In genomic region chr19:5631511-5632240, GRCh38 we compare ENCODE assay signal across 14 cellular contexts. TPM values are rescaled to one million over a fixed set of nuclear protein-coding genes. Genes with fewer than 3 reads are reported as not detected.
DNase-seq lines count a peak whose midpoint lies in the region; ATAC-seq, FAIRE-seq and TF ChIP-seq lines count a peak whose summit lies in the region.
"Had no signal": no experiment of that assay in that cellular context is flagged by ENCODE, and none has a peak within 500 bp of the region (broad histone marks: within the 10 kb centered on the region; RNA-seq: fewer than 3 reads in every experiment).

No MANE protein-coding gene starts in this region.

- H2AFZ ChIP-seq in HepG2 (ENCODE audit: low read length) (no peak overlapping the region), Karpas-422 (ENCODE audit: low read length) (no peak overlapping the region)

- H3K27ac Mint-ChIP-seq in HFFc6 = peak overlapping the region; percentile 62
- H3K27ac Mint-ChIP-seq in stimulated activated naive B cell treated with anti-CD40 and anti-IgM and Interleukin-4, amounts not matched to agents 10 μg/mL and 1 μg/mL and 100 μg/mL, for 72 hours = peak overlapping the region; percentile 15

- peaks cover 94% of the 10 kb centered on the region for H3K79me2 ChIP-seq in HepG2 (ENCODE audit: insufficient read depth, low read length)
- H3K79me2 ChIP-seq in Karpas-422 (ENCODE audit: low read length) = peaks cover 98% of the 10 kb centered on the region

- H3K4me3 Mint-ChIP-seq in HFFc6 = peak overlapping the region; percentile 19
- no peak overlapping the region for H3K4me3 Mint-ChIP-seq in stimulated activated naive B cell treated with anti-CD40 and anti-IgM and Interleukin-4, amounts not matched to agents 10 μg/mL and 1 μg/mL and 100 μg/mL, for 72 hours

- H3K4me1 ChIP-seq in body of pancreas (peaks cover 47% of the 10 kb centered on the region), HepG2 (ENCODE audit: insufficient read depth, low read length) (peaks cover 61% of the 10 kb centered on the region), Karpas-422 (ENCODE audit: low read length) (peaks cover 31% of the 10 kb centered on the region)

- FAIRE-seq in HepG2 (lab: Jason Lieb, UNC) = peak; percentile 12
- FAIRE-seq: islet of Langerhans had no signal

- peak overlapping the region in 1 of 4 donors; percentile 25 for H3K27ac ChIP-seq in body of pancreas
- no peak overlapping the region for H3K27ac ChIP-seq in HepG2 (ENCODE audit: extremely low read length, insufficient read depth, low read length)
- no peak overlapping the region for H3K27ac ChIP-seq in Karpas-422 (ENCODE audit: low read length)
- H3K27ac ChIP-seq: testis had no signal

- H3K4me2 ChIP-seq in HepG2 (ENCODE audit: low read depth, low read length) (no peak overlapping the region), Karpas-422 (ENCODE audit: low read depth, low read length, poor library complexity, severe bottlenecking) (no peak overlapping the region)

- H3K27me3 ChIP-seq in body of pancreas (no peaks in the 10 kb centered on the region), HepG2 (ENCODE audit: control insufficient read depth in 1 of 2, insufficient read depth in 2 of 2, low read length in 2 of 2) (no peaks in the 10 kb centered on the region), Karpas-422 (ENCODE audit: low read length) (no peaks in the 10 kb centered on the region)
- H3K27me3 ChIP-seq: testis had no signal

- no peak for DNase-seq in HFFc6
- no peak for DNase-seq in body of pancreas
- DNase-seq in HepG2 (ENCODE audit: low spot score) = no peak
- no peak for DNase-seq in stimulated activated naive B cell treated with anti-CD40 and anti-IgM and Interleukin-4, amounts not matched to agents 10 μg/mL and 1 μg/mL and 100 μg/mL, for 72 hours
- DNase-seq in Karpas-422 = no peak
- DNase-seq: activated CD4-positive, alpha-beta T cell treated with anti-CD3 and anti-CD28 coated beads, Interleukin-2, amount 50 U/mL, for 1 hour; amygdala; NCI-H1417; posterior cingulate gyrus; testis had no signal

- peak; percentile 30 for ATAC-seq in body of pancreas
- ATAC-seq in HepG2 = no peak
- no peak for ATAC-seq in stimulated activated naive B cell treated with anti-CD40 and anti-IgM and Interleukin-4, amounts not matched to agents 10 μg/mL and 1 μg/mL and 100 μg/mL, for 72 hours (replicated peaks)
- ATAC-seq in HG02938 (IDR thresholded peaks at IDR 0.05; ENCODE audit: unreplicated experiment) = no peak
- no peak for ATAC-seq in GM21576 (IDR thresholded peaks at IDR 0.05; ENCODE audit: unreplicated experiment)
- ATAC-seq: SK-N-SH treated with all-trans-retinoic acid at 6 μM for 48 hours had no signal

- H3K4me3 ChIP-seq in body of pancreas (no peak overlapping the region), HepG2 (replicated peaks in 1 of 3; ENCODE audit: insufficient read depth in 1 of 3, low read depth in 2 of 3, low read length in 3 of 3) (no peak overlapping the region), Karpas-422 (ENCODE audit: low read length) (no peak overlapping the region)
- H3K4me3 ChIP-seq: testis had no signal

- no TSS peak for BruUV-seq in HepG2 (replicated peaks; lab: Mats Ljungman, UMichigan)

- CTCF ChIA-PET in HepG2 (lab: Yijun Ruan, JAX; ENCODE audit: low intra/inter-chr PET ratio, low total read pairs) = no interaction called here

- TF ChIP-seq EP300 in HepG2 (IDR thresholded peaks at IDR 0.05; ENCODE audit: low read depth in 2 of 2, low read length in 2 of 2) = no peak
- TF ChIP-seq EP300 in HepG2 (CRISPR knock-in tag; IDR thresholded peaks at IDR 0.05; ENCODE audit: borderline replicate concordance) = no peak

- H3K4me1 Mint-ChIP-seq in HFFc6 (ENCODE audit: low read depth) = peaks cover 42% of the 10 kb centered on the region
- H3K4me1 Mint-ChIP-seq in stimulated activated naive B cell treated with anti-CD40 and anti-IgM and Interleukin-4, amounts not matched to agents 10 μg/mL and 1 μg/mL and 100 μg/mL, for 72 hours = peaks cover 33 to 61% of the 10 kb centered on the region in 2 donors

- H3K9ac ChIP-seq in HepG2 (ENCODE audit: insufficient read depth, low read depth, low read length) = no peak overlapping the region
- H3K9ac ChIP-seq in Karpas-422 (ENCODE audit: low read length) = no peak overlapping the region

- TF ChIP-seq RAD21 in HepG2 (CRISPR knock-in tag; IDR thresholded peaks at IDR 0.05) = no peak

- intact Hi-C loops in body of pancreas (cut with DNase I) = no loop called here
- intact Hi-C loops in HepG2 (cut with micrococcal nuclease; ENCODE audit: unreplicated experiment) = no loop called here

- POLR2A ChIA-PET in HepG2 (lab: Yijun Ruan, JAX) = interaction anchor here (0.8 kb wide), 1 partner anchor 9 kb away, joined by 3 read pairs; the partner anchor contains the start of genes SAFB and SAFB2

- no peaks in the 10 kb centered on the region for H3K9me3 Mint-ChIP-seq in HFFc6
- no peaks in the 10 kb centered on the region for H3K9me3 Mint-ChIP-seq in stimulated activated naive B cell treated with anti-CD40 and anti-IgM and Interleukin-4, amounts not matched to agents 10 μg/mL and 1 μg/mL and 100 μg/mL, for 72 hours

- no peak for TF ChIP-seq CTCF in HFFc6 (IDR thresholded peaks at IDR 0.05)
- TF ChIP-seq CTCF in body of pancreas (IDR thresholded peaks at IDR 0.05) = no peak
- no peak for TF ChIP-seq CTCF in HepG2 (CRISPR knock-in tag; IDR thresholded peaks at IDR 0.05)

- no peak for TF ChIP-seq POLR2A in body of pancreas (IDR thresholded peaks at IDR 0.05)
- no peak for TF ChIP-seq POLR2A in HepG2 (IDR thresholded peaks at IDR 0.05; ENCODE audit: insufficient read depth in 1 of 2, low read depth in 2 of 2, low read length in 2 of 2)

- in situ Hi-C loops in HepG2 (cut with HindIII; ENCODE audit: extremely low pct_ligation_motif_present, low pct_unique_long_range_greater_than_20kb) = no loop called here

- H3K36me3 Mint-ChIP-seq in HFFc6 (ENCODE audit: low read depth) = peaks cover 16% of the 10 kb centered on the region
- peaks cover 38 to 43% of the 10 kb centered on the region in 2 donors for H3K36me3 Mint-ChIP-seq in stimulated activated naive B cell treated with anti-CD40 and anti-IgM and Interleukin-4, amounts not matched to agents 10 μg/mL and 1 μg/mL and 100 μg/mL, for 72 hours

- H3K9me2 ChIP-seq in Karpas-422 (replicated peaks; ENCODE audit: insufficient read depth, low read length) = no peaks in the 10 kb centered on the region

- H3K9me3 ChIP-seq in body of pancreas (no peaks in the 10 kb centered on the region), HepG2 (ENCODE audit: low read length) (no peaks in the 10 kb centered on the region), Karpas-422 (ENCODE audit: low read length) (no peaks in the 10 kb centered on the region)
- H3K9me3 ChIP-seq: testis had no signal

- no peaks in the 10 kb centered on the region for H3K27me3 Mint-ChIP-seq in HFFc6 (ENCODE audit: insufficient read depth)
- no peaks in the 10 kb centered on the region for H3K27me3 Mint-ChIP-seq in stimulated activated naive B cell treated with anti-CD40 and anti-IgM and Interleukin-4, amounts not matched to agents 10 μg/mL and 1 μg/mL and 100 μg/mL, for 72 hours

- H3K36me3 ChIP-seq in body of pancreas (replicated peaks in 1 of 2; ENCODE audit: insufficient read depth in 1 of 2, low read depth in 2 of 2) (peaks cover 0 to 2% of the 10 kb centered on the region in 2 donors), HepG2 (replicated peaks in 1 of 2; ENCODE audit: control insufficient read depth in 1 of 2, insufficient read depth in 2 of 2, low read length in 2 of 2) (peaks cover 17 to 74% of the 10 kb centered on the region in 2 experiments), Karpas-422 (ENCODE audit: insufficient read depth, low read length) (peaks cover 67% of the 10 kb centered on the region)

- WGBS in body of pancreas, 2 donors = 76 to 77% methylated on average over 9 of the region's 9 CpGs
- 96% methylated on average over 9 of the region's 9 CpGs for WGBS in HepG2 (ENCODE audit: low lambda C conversion rate)

- H4K20me1 ChIP-seq in HepG2 (ENCODE audit: insufficient read depth, low read length) (peaks cover 70% of the 10 kb centered on the region), Karpas-422 (ENCODE audit: insufficient read depth, low read depth, low read length) (peaks cover 89% of the 10 kb centered on the region)

RNA-seq across cellular contexts. Expression of gene SAFB, which starts 8.8 kb away (rescaled TPM):
- 10 to 100 TPM; 41.7 to 53.6 (median 49.3) TPM for total RNA-seq in HFFc6 (2021; fragmentation: NEBNext Ultra II Directional; extraction: Animal tissue kit (Norgen Biotek cat#: 25700))
- total RNA-seq in body of pancreas (100 to 1,000 TPM in 1 of 2 donors, 10 to 100 TPM in 1; 49.8 to 244 TPM), HepG2 (2016; rRNA removed; fragmentation: Illumina TruSeq; extraction: Trizol) (28.4 and 43.4 TPM in 2 replicates)
- 14.7 and 17.5 TPM in 2 replicates for total RNA-seq in HepG2 (2016; cell fraction: cytosol; rRNA removed; fragmentation: Illumina TruSeq; extraction: Trizol; ENCODE audit: low read depth)
- 31.2 and 39.6 TPM in 2 replicates for total RNA-seq in HepG2 (2016; cell fraction: insoluble cytoplasmic fraction; rRNA removed; fragmentation: Illumina TruSeq; extraction: Trizol)
- total RNA-seq in HepG2 (2016; cell fraction: membrane; rRNA removed; fragmentation: Illumina TruSeq; extraction: Trizol) = 15.8 and 15.9 TPM in 2 replicates
- total RNA-seq in HepG2 (2016; cell fraction: nucleus; rRNA removed; fragmentation: Illumina TruSeq; extraction: Trizol) = 52.0 and 55.7 TPM in 2 replicates
- 21.0 and 27.2 TPM in 2 replicates for polyA plus RNA-seq in HepG2 (2011; rRNA removed)
- 25.0 and 48.1 TPM in 2 replicates for polyA plus RNA-seq in HepG2 (2011; cell fraction: cytosol; rRNA removed)
- polyA plus RNA-seq in HepG2 (2011; cell fraction: nucleus; rRNA removed) = 153 and 157 TPM in 2 replicates
- polyA plus RNA-seq in HepG2 (2012) = 55.4 and 72.9 TPM in 2 replicates
- polyA plus RNA-seq in HepG2 (2016; cell fraction: cytosol; fragmentation: Illumina TruSeq; extraction: Trizol; ENCODE audit: low read depth) = 3.6 and 3.8 TPM in 2 replicates
- polyA plus RNA-seq in HepG2 (2016; cell fraction: insoluble cytoplasmic fraction; fragmentation: Illumina TruSeq; extraction: Trizol; ENCODE audit: low read depth) = 67.5 and 86.2 TPM in 2 replicates
- 6.0 and 7.3 TPM in 2 replicates for polyA plus RNA-seq in HepG2 (2016; cell fraction: membrane; fragmentation: Illumina TruSeq; extraction: Trizol; ENCODE audit: low read depth)
- polyA plus RNA-seq in HepG2 (2016; cell fraction: nucleus; fragmentation: Illumina TruSeq; extraction: Trizol; ENCODE audit: insufficient read depth, low read depth) = 107 and 108 TPM in 2 replicates
- 19.3 and 26.4 TPM in 2 replicates for polyA minus RNA-seq in HepG2 (2011; rRNA and poly(A)+ RNA removed; ENCODE audit: low replicate concordance)
- 31.4 and 31.7 TPM in 2 replicates for polyA minus RNA-seq in HepG2 (2011; cell fraction: cytosol; rRNA and poly(A)+ RNA removed)
- polyA minus RNA-seq in HepG2 (2011; cell fraction: nucleus; rRNA and poly(A)+ RNA removed) = 66.7 and 69.6 TPM in 2 replicates
- 53.0 and 92.9 TPM in 2 replicates for total RNA-seq in Karpas-422 (2014; rRNA removed; shearing (Covaris generic); ENCODE audit: low replicate concordance)

RNA-seq across cellular contexts. Expression of gene SAFB2, which starts 9.1 kb away (rescaled TPM):
- total RNA-seq in HFFc6 (2021; fragmentation: NEBNext Ultra II Directional; extraction: Animal tissue kit (Norgen Biotek cat#: 25700)) = 10 to 100 TPM; 30.4 to 41.8 (median 37.3) TPM
- total RNA-seq in body of pancreas (100 to 1,000 TPM in 1 of 2 donors, 10 to 100 TPM in 1; 38.7 to 104 TPM), HepG2 (2016; rRNA removed; fragmentation: Illumina TruSeq; extraction: Trizol) (22.9 and 31.5 TPM in 2 replicates)
- 28.6 and 30.0 TPM in 2 replicates for total RNA-seq in HepG2 (2016; cell fraction: cytosol; rRNA removed; fragmentation: Illumina TruSeq; extraction: Trizol; ENCODE audit: low read depth)
- total RNA-seq in HepG2 (2016; cell fraction: insoluble cytoplasmic fraction; rRNA removed; fragmentation: Illumina TruSeq; extraction: Trizol) = 16.7 and 28.5 TPM in 2 replicates
- 18.7 and 21.5 TPM in 2 replicates for total RNA-seq in HepG2 (2016; cell fraction: membrane; rRNA removed; fragmentation: Illumina TruSeq; extraction: Trizol)
- 38.9 and 43.4 TPM in 2 replicates for total RNA-seq in HepG2 (2016; cell fraction: nucleus; rRNA removed; fragmentation: Illumina TruSeq; extraction: Trizol)
- 11.2 and 16.8 TPM in 2 replicates for polyA plus RNA-seq in HepG2 (2011; rRNA removed)
- 4.4 and 7.8 TPM in 2 replicates for polyA plus RNA-seq in HepG2 (2011; cell fraction: cytosol; rRNA removed)
- 123 and 130 TPM in 2 replicates for polyA plus RNA-seq in HepG2 (2011; cell fraction: nucleus; rRNA removed)
- polyA plus RNA-seq in HepG2 (2012) = 34.2 and 41.5 TPM in 2 replicates
- 7.4 and 9.0 TPM in 2 replicates for polyA plus RNA-seq in HepG2 (2016; cell fraction: cytosol; fragmentation: Illumina TruSeq; extraction: Trizol; ENCODE audit: low read depth)
- 37.3 and 38.4 TPM in 2 replicates for polyA plus RNA-seq in HepG2 (2016; cell fraction: insoluble cytoplasmic fraction; fragmentation: Illumina TruSeq; extraction: Trizol; ENCODE audit: low read depth)
- 8.7 and 10.4 TPM in 2 replicates for polyA plus RNA-seq in HepG2 (2016; cell fraction: membrane; fragmentation: Illumina TruSeq; extraction: Trizol; ENCODE audit: low read depth)
- 110 and 111 TPM in 2 replicates for polyA plus RNA-seq in HepG2 (2016; cell fraction: nucleus; fragmentation: Illumina TruSeq; extraction: Trizol; ENCODE audit: insufficient read depth, low read depth)
- 14.4 and 17.7 TPM in 2 replicates for polyA minus RNA-seq in HepG2 (2011; rRNA and poly(A)+ RNA removed; ENCODE audit: low replicate concordance)
- 7.1 and 9.7 TPM in 2 replicates for polyA minus RNA-seq in HepG2 (2011; cell fraction: cytosol; rRNA and poly(A)+ RNA removed)
- 82.5 and 91.5 TPM in 2 replicates for polyA minus RNA-seq in HepG2 (2011; cell fraction: nucleus; rRNA and poly(A)+ RNA removed)
- 40.3 and 52.7 TPM in 2 replicates for total RNA-seq in Karpas-422 (2014; rRNA removed; shearing (Covaris generic); ENCODE audit: low replicate concordance)

RNA-seq across cellular contexts. Expression of gene MICOS13, which starts 48.6 kb away (rescaled TPM):
- total RNA-seq in HFFc6 (2021; fragmentation: NEBNext Ultra II Directional; extraction: Animal tissue kit (Norgen Biotek cat#: 25700)) = 10 to 100 TPM; 77.9 to 91.6 (median 80.1) TPM
- 10 to 100 TPM; 14.5 to 14.8 TPM for total RNA-seq in body of pancreas
- total RNA-seq in HepG2 (2016; rRNA removed; fragmentation: Illumina TruSeq; extraction: Trizol) = 35.4 and 37.9 TPM in 2 replicates
- total RNA-seq in HepG2 (2016; cell fraction: cytosol; rRNA removed; fragmentation: Illumina TruSeq; extraction: Trizol; ENCODE audit: low read depth) = 20.7 and 21.7 TPM in 2 replicates
- 38.9 and 39.8 TPM in 2 replicates for total RNA-seq in HepG2 (2016; cell fraction: insoluble cytoplasmic fraction; rRNA removed; fragmentation: Illumina TruSeq; extraction: Trizol)
- total RNA-seq in HepG2 (2016; cell fraction: membrane; rRNA removed; fragmentation: Illumina TruSeq; extraction: Trizol) = 22.9 and 26.0 TPM in 2 replicates
- 18.4 and 19.8 TPM in 2 replicates for total RNA-seq in HepG2 (2016; cell fraction: nucleus; rRNA removed; fragmentation: Illumina TruSeq; extraction: Trizol)
- 28.8 and 40.0 TPM in 2 replicates for polyA plus RNA-seq in HepG2 (2011; rRNA removed)
- polyA plus RNA-seq in HepG2 (2011; cell fraction: cytosol; rRNA removed) = 16.8 and 30.9 TPM in 2 replicates
- 13.2 and 15.1 TPM in 2 replicates for polyA plus RNA-seq in HepG2 (2011; cell fraction: nucleus; rRNA removed)
- polyA plus RNA-seq in HepG2 (2012) = 13.1 and 19.3 TPM in 2 replicates
- 20.6 and 24.5 TPM in 2 replicates for polyA plus RNA-seq in HepG2 (2016; cell fraction: cytosol; fragmentation: Illumina TruSeq; extraction: Trizol; ENCODE audit: low read depth)
- polyA plus RNA-seq in HepG2 (2016; cell fraction: insoluble cytoplasmic fraction; fragmentation: Illumina TruSeq; extraction: Trizol; ENCODE audit: low read depth) = 37.7 and 43.8 TPM in 2 replicates
- 19.5 and 22.0 TPM in 2 replicates for polyA plus RNA-seq in HepG2 (2016; cell fraction: membrane; fragmentation: Illumina TruSeq; extraction: Trizol; ENCODE audit: low read depth)
- 32.1 and 41.0 TPM in 2 replicates for polyA plus RNA-seq in HepG2 (2016; cell fraction: nucleus; fragmentation: Illumina TruSeq; extraction: Trizol; ENCODE audit: insufficient read depth, low read depth)
- 14.6 and 22.6 TPM in 2 replicates for polyA minus RNA-seq in HepG2 (2011; rRNA and poly(A)+ RNA removed; ENCODE audit: low replicate concordance)
- polyA minus RNA-seq in HepG2 (2011; cell fraction: cytosol; rRNA and poly(A)+ RNA removed) = 6.3 and 9.1 TPM in 2 replicates
- polyA minus RNA-seq in HepG2 (2011; cell fraction: nucleus; rRNA and poly(A)+ RNA removed) = 6.0 and 7.5 TPM in 2 replicates
- 63.4 and 118 TPM in 2 replicates for total RNA-seq in Karpas-422 (2014; rRNA removed; shearing (Covaris generic); ENCODE audit: low replicate concordance)

RNA-seq across cellular contexts. Expression of gene HSD11B1L, which starts 49.2 kb away (rescaled TPM):
- 1 to 10 TPM; 3.5 to 9.1 (median 4.5) TPM for total RNA-seq in HFFc6 (2021; fragmentation: NEBNext Ultra II Directional; extraction: Animal tissue kit (Norgen Biotek cat#: 25700))
- total RNA-seq in body of pancreas (10 to 100 TPM; 11.9 to 21.8 TPM), HepG2 (2016; rRNA removed; fragmentation: Illumina TruSeq; extraction: Trizol) (2.8 TPM in 2 replicates)
- 2.6 and 3.3 TPM in 2 replicates for total RNA-seq in HepG2 (2016; cell fraction: cytosol; rRNA removed; fragmentation: Illumina TruSeq; extraction: Trizol; ENCODE audit: low read depth)
- 1.6 and 2.1 TPM in 2 replicates for total RNA-seq in HepG2 (2016; cell fraction: insoluble cytoplasmic fraction; rRNA removed; fragmentation: Illumina TruSeq; extraction: Trizol)
- total RNA-seq in HepG2 (2016; cell fraction: membrane; rRNA removed; fragmentation: Illumina TruSeq; extraction: Trizol) = 3.9 and 5.5 TPM in 2 replicates
- 0.81 and 0.94 TPM in 2 replicates for total RNA-seq in HepG2 (2016; cell fraction: nucleus; rRNA removed; fragmentation: Illumina TruSeq; extraction: Trizol)
- polyA plus RNA-seq in HepG2 (2011; rRNA removed) = 3.9 and 4.6 TPM in 2 replicates
- polyA plus RNA-seq in HepG2 (2011; cell fraction: cytosol; rRNA removed) = 4.2 and 6.2 TPM in 2 replicates
- polyA plus RNA-seq in HepG2 (2011; cell fraction: nucleus; rRNA removed) = 6.3 and 7.3 TPM in 2 replicates
- polyA plus RNA-seq in HepG2 (2012) = 1.9 and 3.0 TPM in 2 replicates
- 3.6 and 4.2 TPM in 2 replicates for polyA plus RNA-seq in HepG2 (2016; cell fraction: cytosol; fragmentation: Illumina TruSeq; extraction: Trizol; ENCODE audit: low read depth)
- polyA plus RNA-seq in HepG2 (2016; cell fraction: insoluble cytoplasmic fraction; fragmentation: Illumina TruSeq; extraction: Trizol; ENCODE audit: low read depth) = 2.5 and 3.3 TPM in 2 replicates
- 3.3 and 3.5 TPM in 2 replicates for polyA plus RNA-seq in HepG2 (2016; cell fraction: membrane; fragmentation: Illumina TruSeq; extraction: Trizol; ENCODE audit: low read depth)
- polyA plus RNA-seq in HepG2 (2016; cell fraction: nucleus; fragmentation: Illumina TruSeq; extraction: Trizol; ENCODE audit: insufficient read depth, low read depth) = 3.3 and 3.4 TPM in 2 replicates
- polyA minus RNA-seq in HepG2 (2011; rRNA and poly(A)+ RNA removed; ENCODE audit: low replicate concordance) = 0.21 and 1.8 TPM in 2 replicates
- polyA minus RNA-seq in HepG2 (2011; cell fraction: cytosol; rRNA and poly(A)+ RNA removed) = 1.1 and 3.1 TPM in 2 replicates
- polyA minus RNA-seq in HepG2 (2011; cell fraction: nucleus; rRNA and poly(A)+ RNA removed) = 0.52 and 1.1 TPM in 2 replicates
- total RNA-seq in Karpas-422 (2014; rRNA removed; shearing (Covaris generic); ENCODE audit: low replicate concordance) = 6.9 and 9.0 TPM in 2 replicates

RNA-seq across cellular contexts. Expression of gene RPL36, which starts 58.4 kb away (rescaled TPM):
- total RNA-seq in HFFc6 (2021; fragmentation: NEBNext Ultra II Directional; extraction: Animal tissue kit (Norgen Biotek cat#: 25700)) = 100 to 1,000 TPM; 712 to 903 (median 850) TPM
- total RNA-seq in body of pancreas = 100 to 1,000 TPM; 280 to 342 TPM
- total RNA-seq in HepG2 (2016; rRNA removed; fragmentation: Illumina TruSeq; extraction: Trizol) = 706 and 763 TPM in 2 replicates
- total RNA-seq in HepG2 (2016; cell fraction: cytosol; rRNA removed; fragmentation: Illumina TruSeq; extraction: Trizol; ENCODE audit: low read depth) = 1,266 and 1,322 TPM in 2 replicates
- total RNA-seq in HepG2 (2016; cell fraction: insoluble cytoplasmic fraction; rRNA removed; fragmentation: Illumina TruSeq; extraction: Trizol) = 739 and 797 TPM in 2 replicates
- total RNA-seq in HepG2 (2016; cell fraction: membrane; rRNA removed; fragmentation: Illumina TruSeq; extraction: Trizol) = 1,622 and 1,758 TPM in 2 replicates
- total RNA-seq in HepG2 (2016; cell fraction: nucleus; rRNA removed; fragmentation: Illumina TruSeq; extraction: Trizol) = 259 and 275 TPM in 2 replicates
- 740 and 962 TPM in 2 replicates for polyA plus RNA-seq in HepG2 (2011; rRNA removed)
- polyA plus RNA-seq in HepG2 (2011; cell fraction: cytosol; rRNA removed) = 548 and 718 TPM in 2 replicates
- polyA plus RNA-seq in HepG2 (2011; cell fraction: nucleus; rRNA removed) = 184 and 190 TPM in 2 replicates
- polyA plus RNA-seq in HepG2 (2012) = 1,022 and 1,044 TPM in 2 replicates
- 1,678 and 1,761 TPM in 2 replicates for polyA plus RNA-seq in HepG2 (2016; cell fraction: cytosol; fragmentation: Illumina TruSeq; extraction: Trizol; ENCODE audit: low read depth)
- polyA plus RNA-seq in HepG2 (2016; cell fraction: insoluble cytoplasmic fraction; fragmentation: Illumina TruSeq; extraction: Trizol; ENCODE audit: low read depth) = 756 and 780 TPM in 2 replicates
- polyA plus RNA-seq in HepG2 (2016; cell fraction: membrane; fragmentation: Illumina TruSeq; extraction: Trizol; ENCODE audit: low read depth) = 1,750 and 1,946 TPM in 2 replicates
- polyA plus RNA-seq in HepG2 (2016; cell fraction: nucleus; fragmentation: Illumina TruSeq; extraction: Trizol; ENCODE audit: insufficient read depth, low read depth) = 539 and 605 TPM in 2 replicates
- polyA minus RNA-seq in HepG2 (2011; rRNA and poly(A)+ RNA removed; ENCODE audit: low replicate concordance) = 163 and 316 TPM in 2 replicates
- 334 and 359 TPM in 2 replicates for polyA minus RNA-seq in HepG2 (2011; cell fraction: cytosol; rRNA and poly(A)+ RNA removed)
- polyA minus RNA-seq in HepG2 (2011; cell fraction: nucleus; rRNA and poly(A)+ RNA removed) = 64.5 and 86.4 TPM in 2 replicates
- total RNA-seq in Karpas-422 (2014; rRNA removed; shearing (Covaris generic); ENCODE audit: low replicate concordance) = 3,189 and 3,229 TPM in 2 replicates
